Comparison of ENCODE assay signal across 11 cellular contexts in the genomic region with DNA sequence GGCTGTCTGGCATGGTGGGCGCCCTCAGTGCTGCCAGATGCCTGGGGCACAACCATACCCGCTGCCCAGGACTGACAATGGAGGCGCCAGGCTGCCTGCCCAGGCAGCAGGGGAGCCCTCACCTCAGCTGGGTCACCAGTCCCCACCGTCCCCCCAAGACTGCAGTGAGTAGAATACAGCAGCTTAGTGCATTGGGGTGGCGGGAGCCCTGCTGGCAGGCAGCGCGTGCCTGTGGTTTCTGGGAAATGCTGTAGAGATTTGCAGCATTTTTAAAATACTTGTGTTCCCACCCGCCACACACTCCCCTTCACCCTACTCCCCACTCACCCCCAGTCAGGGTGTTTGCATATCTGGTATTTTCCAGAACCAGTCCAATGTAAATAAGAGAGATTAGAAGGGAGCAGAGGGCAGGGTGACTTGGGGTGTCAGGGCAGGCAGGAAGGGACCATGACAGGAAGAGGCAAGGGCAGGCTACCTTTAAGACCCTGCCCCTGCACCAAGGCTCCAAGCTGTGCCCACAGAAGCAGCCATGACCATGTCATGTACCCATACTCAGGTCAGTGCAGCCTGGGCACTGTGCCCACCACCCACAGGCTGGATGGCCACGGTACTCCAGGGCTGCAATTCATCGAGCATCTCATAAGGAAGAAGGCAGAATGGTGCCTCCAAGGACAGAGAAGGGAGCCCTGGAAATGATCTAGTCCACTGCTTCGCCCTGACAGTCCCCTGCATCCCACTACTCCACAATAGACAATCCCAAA.
DNase-seq lines count a peak whose midpoint lies in the region; ATAC-seq and TF ChIP-seq lines count a peak whose summit lies in the region.
"Had no signal": no experiment of that assay in that cellular context is flagged by ENCODE, and none has a peak within 500 bp of the region (broad histone marks: within the 10 kb centered on the region; RNA-seq: fewer than 3 reads in every experiment).

No MANE protein-coding gene starts in this region.

- no peak overlapping the region for H3K4me3 ChIP-seq in mucosa of stomach (ENCODE audit: low read length)
- H3K4me3 ChIP-seq: gastrocnemius medialis had no signal

- DNase-seq in AG09319 (ENCODE audit: extremely low read depth, low read depth) (peak; percentile 59), cerebellar cortex (ENCODE audit: low spot score) (peak; percentile 58), NCI-H345 (lab: John Stamatoyannopoulos, UW) (no peak), NCI-H526 (lab: John Stamatoyannopoulos, UW) (no peak)
- DNase-seq: activated T-cell treated with anti-CD3 and anti-CD28 coated beads for 4 hours; gastrocnemius medialis; stimulated activated CD4-positive, alpha-beta T cell treated with anti-CD3 and anti-CD28 coated beads, Interleukin-12 subunit alpha, Interleukin-12 subunit beta, amount 100 ng/mL, for 4 hours had no signal

- H3K4me1 ChIP-seq in mucosa of stomach (ENCODE audit: control insufficient read depth, insufficient read depth, low read length), result peaks cover 71% of the 10 kb centered on the region

- peak overlapping the region; percentile 30 for H3K9ac ChIP-seq in mucosa of stomach (ENCODE audit: low read length)

- H3K9me3 ChIP-seq in KOPT-K1 (ENCODE audit: insufficient read depth, low read length, poor library complexity, severe bottlenecking), result no peaks in the 10 kb centered on the region
- no peaks in the 10 kb centered on the region for H3K9me3 ChIP-seq in mucosa of stomach (ENCODE audit: control insufficient read depth, low read length)
- H3K9me3 ChIP-seq: gastrocnemius medialis had no signal

- no peaks in the 10 kb centered on the region for H3K27me3 ChIP-seq in mucosa of stomach (ENCODE audit: control insufficient read depth, insufficient read depth, low read length)
- H3K27me3 ChIP-seq: gastrocnemius medialis had no signal

- ATAC-seq in HG02798 (IDR thresholded peaks at IDR 0.05; ENCODE audit: poor library complexity, unreplicated experiment), result no peak
- ATAC-seq in GM18867 (IDR thresholded peaks at IDR 0.05; ENCODE audit: unreplicated experiment), result no peak
- ATAC-seq: gastrocnemius medialis had no signal

- no peaks in the 10 kb centered on the region for H3K36me3 ChIP-seq in KOPT-K1 (ENCODE audit: insufficient read depth, low read length)
- H3K36me3 ChIP-seq in mucosa of stomach (ENCODE audit: control insufficient read depth, insufficient read depth, low read length), result no peaks in the 10 kb centered on the region
- H3K36me3 ChIP-seq: gastrocnemius medialis had no signal

- TF ChIP-seq CTCF in AG09319 (IDR thresholded peaks at IDR 0.05; ENCODE audit: low read depth, low read length), result no peak

- H3K27ac ChIP-seq in KOPT-K1 (ENCODE audit: low read depth, low read length, poor library complexity, severe bottlenecking), result peak overlapping the region; percentile 0
- H3K27ac ChIP-seq: gastrocnemius medialis had no signal

Comparison
In these comparisons a context has a peak if more than half of its experiments do, and no peak if none do; other contexts are left out.
1. DNase-seq: peak in AG09319 (single experiment) and cerebellar cortex (single experiment); none in NCI-H345 (single experiment) and NCI-H526 (0 of 2).